12 cellular contexts compared by ENCODE assay signal in genomic region chr6:158376650-158377081, GRCh38.
DNase-seq lines count a peak whose midpoint lies in the region; ATAC-seq and TF ChIP-seq lines count a peak whose summit lies in the region.
"Had no signal": no experiment of that assay in that cellular context is flagged by ENCODE, and none has a peak within 500 bp of the region (broad histone marks: within the 10 kb centered on the region; RNA-seq: fewer than 3 reads in every experiment).

No MANE protein-coding gene starts in this region.

- no peaks in the 10 kb centered on the region for H3K27me3 Mint-ChIP-seq in CD4-positive, alpha-beta T cell
- H3K27me3 Mint-ChIP-seq in nephron progenitor cell (ENCODE audit: low read depth, poor library complexity), result no peaks in the 10 kb centered on the region

- no peak overlapping the region for H3K4me3 ChIP-seq in SJCRH30
- H3K4me3 ChIP-seq in fibroblast of villous mesenchyme (ENCODE audit: low read depth, low read length), result no peak overlapping the region
- H3K4me3 ChIP-seq in skeletal muscle satellite cell (ENCODE audit: low read length), result no peak overlapping the region
- H3K4me3 ChIP-seq: adrenal gland had no signal

- POLR2A ChIA-PET in CD4-positive, alpha-beta T cell (lab: Charles Lee), result no interaction called here

- H3K27ac ChIP-seq in SJCRH30, result peak overlapping the region; percentile 81
- H3K27ac ChIP-seq in CD4-positive, alpha-beta T cell (ENCODE audit: low read depth, low read length), result no peak overlapping the region
- H3K27ac ChIP-seq: adrenal gland, VCaP had no signal

- H3K4me2 ChIP-seq in skeletal muscle satellite cell (ENCODE audit: low read length), result peak overlapping the region; percentile 49

- H3K4me1 ChIP-seq in SJCRH30, result peaks cover 33% of the 10 kb centered on the region
- peaks cover 37% of the 10 kb centered on the region for H3K4me1 ChIP-seq in skeletal muscle satellite cell (ENCODE audit: control insufficient read depth, insufficient read depth, low read length)

- no peaks in the 10 kb centered on the region for H3K9me3 Mint-ChIP-seq in CD4-positive, alpha-beta T cell
- H3K9me3 Mint-ChIP-seq in nephron progenitor cell, result no peaks in the 10 kb centered on the region
- H3K9me3 Mint-ChIP-seq: endodermal cell had no signal

- H3K4me1 Mint-ChIP-seq in CD4-positive, alpha-beta T cell (ENCODE audit: low read depth), result peaks cover 22% of the 10 kb centered on the region
- peaks cover 47% of the 10 kb centered on the region for H3K4me1 Mint-ChIP-seq in nephron progenitor cell
- H3K4me1 Mint-ChIP-seq: endodermal cell had no signal

- in situ Hi-C loops in G401 (cut with HindIII; ENCODE audit: low sequenced_read_pairs), result no loop called here

- H3K9me3 ChIP-seq in SJCRH30 (replicated peaks), result no peaks in the 10 kb centered on the region
- H3K9me3 ChIP-seq in skeletal muscle satellite cell (replicated peaks; ENCODE audit: low read length), result no peaks in the 10 kb centered on the region
- no peaks in the 10 kb centered on the region for H3K9me3 ChIP-seq in CD4-positive, alpha-beta T cell (ENCODE audit: control insufficient read depth, low read length)
- H3K9me3 ChIP-seq: adrenal gland had no signal

- H3K36me3 ChIP-seq in SJCRH30, result 0 out of 2 replicates have a peak, but pooled peaks cover 2% of the 10 kb centered on the region
- H3K36me3 ChIP-seq in skeletal muscle satellite cell (ENCODE audit: insufficient read depth, low read length), result no peaks in the 10 kb centered on the region
- H3K36me3 ChIP-seq: adrenal gland had no signal

- no peak overlapping the region for H3K9ac ChIP-seq in skeletal muscle satellite cell (ENCODE audit: low read depth, low read length)

- no peaks in the 10 kb centered on the region for H3K36me3 Mint-ChIP-seq in CD4-positive, alpha-beta T cell (ENCODE audit: low read depth)
- peaks cover 3% of the 10 kb centered on the region for H3K36me3 Mint-ChIP-seq in nephron progenitor cell (ENCODE audit: low read depth)

- peak; percentile 42 for DNase-seq in G401 (ENCODE audit: low spot score)
- DNase-seq in SJCRH30, result peak; percentile 95 to 96
- peak; percentile 66 for DNase-seq in fibroblast of villous mesenchyme (ENCODE audit: low read depth)
- no peak for DNase-seq in CD4-positive, alpha-beta T cell
- no peak for DNase-seq in nephron progenitor cell
- DNase-seq in RKO (ENCODE audit: low spot score), result no peak
- no peak for DNase-seq in sciatic nerve (ENCODE audit: low spot score)
- DNase-seq: adrenal gland, endodermal cell, NCI-H446 treated with DMSO at 0.1 percent for 48 hours had no signal

- H3K27ac Mint-ChIP-seq in CD4-positive, alpha-beta T cell, result no peak overlapping the region
- H3K27ac Mint-ChIP-seq in nephron progenitor cell, result no peak overlapping the region
- H3K27ac Mint-ChIP-seq: endodermal cell had no signal

- TF ChIP-seq CTCF in fibroblast of villous mesenchyme (IDR thresholded peaks at IDR 0.05; ENCODE audit: insufficient read depth, low read depth, low read length) (no peak), nephron progenitor cell (IDR thresholded peaks at IDR 0.05) (no peak)
- TF ChIP-seq CTCF in CD4-positive, alpha-beta T cell (IDR thresholded peaks at IDR 0.05), result no peak

- CTCF ChIA-PET in CD4-positive, alpha-beta T cell (lab: Charles Lee), result no interaction called here

- no peak overlapping the region for H3K4me3 Mint-ChIP-seq in CD4-positive, alpha-beta T cell
- H3K4me3 Mint-ChIP-seq in nephron progenitor cell, result no peak overlapping the region
- H3K4me3 Mint-ChIP-seq: endodermal cell had no signal

- intact Hi-C loops in CD4-positive, alpha-beta T cell (cut with DNase I, micrococcal nuclease), result no loop called here
- intact Hi-C loops in sciatic nerve (cut with DNase I), result no loop called here

- H3K27me3 ChIP-seq in SJCRH30, result no peaks in the 10 kb centered on the region
- H3K27me3 ChIP-seq in skeletal muscle satellite cell (ENCODE audit: control insufficient read depth, insufficient read depth, low read length), result no peaks in the 10 kb centered on the region
- no peaks in the 10 kb centered on the region for H3K27me3 ChIP-seq in CD4-positive, alpha-beta T cell (ENCODE audit: control insufficient read depth, insufficient read depth, low read length)
- H3K27me3 ChIP-seq: adrenal gland had no signal

- ATAC-seq in CD4-positive, alpha-beta T cell (ENCODE audit: poor library complexity), result no peak
- no peak for ATAC-seq in sciatic nerve

Comparison
In these comparisons a context has a peak if more than half of its experiments do, and no peak if none do; other contexts are left out.
1. DNase-seq: peak in G401 (single experiment), SJCRH30 (2 of 2) and fibroblast of villous mesenchyme (single experiment); none in CD4-positive, alpha-beta T cell (0 of 10), nephron progenitor cell (single experiment), RKO (single experiment) and sciatic nerve (single experiment).